3 cellular contexts compared by ENCODE assay signal in the genomic region with DNA sequence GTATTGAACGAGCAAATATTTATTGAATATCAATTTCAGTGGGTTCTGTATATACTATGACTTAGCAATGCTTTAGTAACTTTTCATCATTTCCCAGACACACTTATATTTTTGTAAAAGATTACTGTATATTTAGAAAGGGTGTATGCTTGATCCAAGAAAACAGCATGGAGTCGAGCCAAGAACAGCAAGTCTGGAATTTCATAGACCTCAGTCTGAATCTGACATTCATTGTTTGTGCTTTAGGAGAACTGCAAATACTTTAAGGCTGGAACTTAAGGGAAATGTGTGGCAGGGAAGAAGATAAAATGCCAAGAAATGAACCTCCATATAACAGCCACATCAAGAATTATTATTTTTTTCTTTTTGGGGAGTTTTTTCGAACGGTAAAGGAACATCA.
TF ChIP-seq lines count a peak whose summit lies in the region.

No MANE protein-coding gene starts in this region.

TF ChIP-seq in SK-N-SH, 30 proteins besides CTCF, POLR2A, EP300 and RAD21 (continued from another document):
- TF ChIP-seq, protein P1, sequence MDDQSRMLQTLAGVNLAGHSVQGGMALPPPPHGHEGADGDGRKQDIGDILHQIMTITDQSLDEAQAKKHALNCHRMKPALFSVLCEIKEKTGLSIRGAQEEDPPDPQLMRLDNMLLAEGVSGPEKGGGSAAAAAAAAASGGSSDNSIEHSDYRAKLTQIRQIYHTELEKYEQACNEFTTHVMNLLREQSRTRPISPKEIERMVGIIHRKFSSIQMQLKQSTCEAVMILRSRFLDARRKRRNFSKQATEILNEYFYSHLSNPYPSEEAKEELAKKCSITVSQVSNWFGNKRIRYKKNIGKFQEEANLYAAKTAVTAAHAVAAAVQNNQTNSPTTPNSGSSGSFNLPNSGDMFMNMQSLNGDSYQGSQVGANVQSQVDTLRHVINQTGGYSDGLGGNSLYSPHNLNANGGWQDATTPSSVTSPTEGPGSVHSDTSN (IDR thresholded peaks at IDR 0.05), result no peak

TF ChIP-seq in SK-N-SH treated with all-trans-retinoic acid at 6 μM for 48 hours, 23 proteins besides CTCF, POLR2A, EP300 and RAD21:
- TF ChIP-seq, protein P2, sequence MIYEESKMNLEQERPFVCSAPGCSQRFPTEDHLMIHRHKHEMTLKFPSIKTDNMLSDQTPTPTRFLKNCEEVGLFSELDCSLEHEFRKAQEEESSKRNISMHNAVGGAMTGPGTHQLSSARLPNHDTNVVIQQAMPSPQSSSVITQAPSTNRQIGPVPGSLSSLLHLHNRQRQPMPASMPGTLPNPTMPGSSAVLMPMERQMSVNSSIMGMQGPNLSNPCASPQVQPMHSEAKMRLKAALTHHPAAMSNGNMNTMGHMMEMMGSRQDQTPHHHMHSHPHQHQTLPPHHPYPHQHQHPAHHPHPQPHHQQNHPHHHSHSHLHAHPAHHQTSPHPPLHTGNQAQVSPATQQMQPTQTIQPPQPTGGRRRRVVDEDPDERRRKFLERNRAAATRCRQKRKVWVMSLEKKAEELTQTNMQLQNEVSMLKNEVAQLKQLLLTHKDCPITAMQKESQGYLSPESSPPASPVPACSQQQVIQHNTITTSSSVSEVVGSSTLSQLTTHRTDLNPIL (CRISPR knock-in tag; IDR thresholded peaks at IDR 0.05; ENCODE audit: low read depth), result no peak
- TF ChIP-seq PPARA (CRISPR knock-in tag; IDR thresholded peaks at IDR 0.05; ENCODE audit: borderline replicate concordance) (no peak), ZC3H10 (CRISPR knock-in tag; IDR thresholded peaks at IDR 0.05) (no peak), ZNF8 (CRISPR knock-in tag; IDR thresholded peaks at IDR 0.05) (no peak), ISL1 (CRISPR knock-in tag; IDR thresholded peaks at IDR 0.05) (no peak), OSR1 (CRISPR knock-in tag; IDR thresholded peaks at IDR 0.05) (no peak), ESRRG (CRISPR knock-in tag; IDR thresholded peaks at IDR 0.05) (no peak), ZNF565 (CRISPR knock-in tag; conservative IDR thresholded peaks at IDR 0.05; ENCODE audit: low read depth) (no peak), RARB (CRISPR knock-in tag; IDR thresholded peaks at IDR 0.05) (no peak), SNAI2 (CRISPR knock-in tag; IDR thresholded peaks at IDR 0.05) (no peak), TOX (CRISPR knock-in tag; IDR thresholded peaks at IDR 0.05; ENCODE audit: borderline replicate concordance) (no peak), BACH2 (CRISPR knock-in tag; IDR thresholded peaks at IDR 0.05; ENCODE audit: borderline replicate concordance) (no peak), ZNF70 (CRISPR knock-in tag; IDR thresholded peaks at IDR 0.05) (no peak)
- TF ChIP-seq, protein P3, sequence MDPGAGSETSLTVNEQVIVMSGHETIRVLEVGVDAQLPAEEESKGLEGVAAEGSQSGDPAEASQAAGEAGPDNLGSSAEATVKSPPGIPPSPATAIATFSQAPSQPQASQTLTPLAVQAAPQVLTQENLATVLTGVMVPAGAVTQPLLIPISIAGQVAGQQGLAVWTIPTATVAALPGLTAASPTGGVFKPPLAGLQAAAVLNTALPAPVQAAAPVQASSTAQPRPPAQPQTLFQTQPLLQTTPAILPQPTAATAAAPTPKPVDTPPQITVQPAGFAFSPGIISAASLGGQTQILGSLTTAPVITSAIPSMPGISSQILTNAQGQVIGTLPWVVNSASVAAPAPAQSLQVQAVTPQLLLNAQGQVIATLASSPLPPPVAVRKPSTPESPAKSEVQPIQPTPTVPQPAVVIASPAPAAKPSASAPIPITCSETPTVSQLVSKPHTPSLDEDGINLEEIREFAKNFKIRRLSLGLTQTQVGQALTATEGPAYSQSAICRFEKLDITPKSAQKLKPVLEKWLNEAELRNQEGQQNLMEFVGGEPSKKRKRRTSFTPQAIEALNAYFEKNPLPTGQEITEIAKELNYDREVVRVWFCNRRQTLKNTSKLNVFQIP (CRISPR knock-in tag; IDR thresholded peaks at IDR 0.05; ENCODE audit: borderline replicate concordance, low read depth), result no peak
- TF ChIP-seq, protein P4, sequence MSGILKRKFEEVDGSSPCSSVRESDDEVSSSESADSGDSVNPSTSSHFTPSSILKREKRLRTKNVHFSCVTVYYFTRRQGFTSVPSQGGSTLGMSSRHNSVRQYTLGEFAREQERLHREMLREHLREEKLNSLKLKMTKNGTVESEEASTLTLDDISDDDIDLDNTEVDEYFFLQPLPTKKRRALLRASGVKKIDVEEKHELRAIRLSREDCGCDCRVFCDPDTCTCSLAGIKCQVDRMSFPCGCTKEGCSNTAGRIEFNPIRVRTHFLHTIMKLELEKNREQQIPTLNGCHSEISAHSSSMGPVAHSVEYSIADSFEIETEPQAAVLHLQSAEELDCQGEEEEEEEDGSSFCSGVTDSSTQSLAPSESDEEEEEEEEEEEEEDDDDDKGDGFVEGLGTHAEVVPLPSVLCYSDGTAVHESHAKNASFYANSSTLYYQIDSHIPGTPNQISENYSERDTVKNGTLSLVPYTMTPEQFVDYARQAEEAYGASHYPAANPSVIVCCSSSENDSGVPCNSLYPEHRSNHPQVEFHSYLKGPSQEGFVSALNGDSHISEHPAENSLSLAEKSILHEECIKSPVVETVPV (CRISPR knock-in tag; IDR thresholded peaks at IDR 0.05), result no peak
- TF ChIP-seq, protein P5, sequence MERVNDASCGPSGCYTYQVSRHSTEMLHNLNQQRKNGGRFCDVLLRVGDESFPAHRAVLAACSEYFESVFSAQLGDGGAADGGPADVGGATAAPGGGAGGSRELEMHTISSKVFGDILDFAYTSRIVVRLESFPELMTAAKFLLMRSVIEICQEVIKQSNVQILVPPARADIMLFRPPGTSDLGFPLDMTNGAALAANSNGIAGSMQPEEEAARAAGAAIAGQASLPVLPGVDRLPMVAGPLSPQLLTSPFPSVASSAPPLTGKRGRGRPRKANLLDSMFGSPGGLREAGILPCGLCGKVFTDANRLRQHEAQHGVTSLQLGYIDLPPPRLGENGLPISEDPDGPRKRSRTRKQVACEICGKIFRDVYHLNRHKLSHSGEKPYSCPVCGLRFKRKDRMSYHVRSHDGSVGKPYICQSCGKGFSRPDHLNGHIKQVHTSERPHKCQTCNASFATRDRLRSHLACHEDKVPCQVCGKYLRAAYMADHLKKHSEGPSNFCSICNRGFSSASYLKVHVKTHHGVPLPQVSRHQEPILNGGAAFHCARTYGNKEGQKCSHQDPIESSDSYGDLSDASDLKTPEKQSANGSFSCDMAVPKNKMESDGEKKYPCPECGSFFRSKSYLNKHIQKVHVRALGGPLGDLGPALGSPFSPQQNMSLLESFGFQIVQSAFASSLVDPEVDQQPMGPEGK (CRISPR knock-in tag; IDR thresholded peaks at IDR 0.05; ENCODE audit: borderline replicate concordance), result no peak

TF ChIP-seq in endothelial cell of umbilical vein, 7 proteins besides CTCF, POLR2A, EP300 and RAD21 (continued from another document):
- TF ChIP-seq, protein P6, sequence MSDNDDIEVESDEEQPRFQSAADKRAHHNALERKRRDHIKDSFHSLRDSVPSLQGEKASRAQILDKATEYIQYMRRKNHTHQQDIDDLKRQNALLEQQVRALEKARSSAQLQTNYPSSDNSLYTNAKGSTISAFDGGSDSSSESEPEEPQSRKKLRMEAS (IDR thresholded peaks at IDR 0.05; ENCODE audit: insufficient read depth, insufficient read length), result no peak
- TF ChIP-seq FOS (IDR thresholded peaks at IDR 0.05; ENCODE audit: borderline replicate concordance, insufficient read depth, low read length) (no peak), MYC (IDR thresholded peaks at IDR 0.05; ENCODE audit: low read depth, low read length) (no peak), GATA2 (IDR thresholded peaks at IDR 0.05; ENCODE audit: insufficient read depth, insufficient read length, low read depth, low read length) (no peak), EZH2 (IDR thresholded peaks at IDR 0.05; ENCODE audit: borderline replicate concordance, low read depth, low read length, severe bottlenecking) (no peak)
